8 cellular contexts compared by ENCODE assay signal in the genomic region with DNA sequence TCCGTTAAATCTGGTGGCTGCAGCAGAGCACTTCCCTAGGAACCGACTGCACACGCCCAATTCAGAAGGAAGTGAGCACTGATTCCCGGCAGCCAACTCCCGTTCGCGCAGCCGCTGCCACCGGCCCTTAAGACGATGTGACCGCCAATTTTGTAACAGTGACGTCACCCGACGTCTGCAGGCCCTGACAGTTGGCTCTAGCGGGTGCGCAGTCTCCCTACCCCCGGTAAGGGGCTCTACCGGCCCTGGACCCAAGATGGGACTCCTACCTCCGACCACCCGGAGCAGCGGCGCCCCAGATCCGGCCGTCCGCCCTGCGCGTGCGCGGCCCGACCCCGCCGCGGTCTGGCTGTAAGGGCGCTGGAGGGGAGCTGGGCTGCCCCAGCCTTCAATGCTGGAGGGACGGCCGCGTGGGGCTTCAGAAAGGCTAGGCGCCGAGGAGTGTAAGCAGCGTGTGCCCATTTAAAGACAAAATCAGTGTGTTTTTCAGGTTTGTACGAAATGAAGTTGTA. TPM values are rescaled to one million over a fixed set of nuclear protein-coding genes. Genes with fewer than 3 reads are reported as not detected.
DNase-seq lines count a peak whose midpoint lies in the region; ATAC-seq and TF ChIP-seq lines count a peak whose summit lies in the region.

No MANE protein-coding gene starts in this region.

- peak overlapping the region; percentile 41 for H3K4me3 ChIP-seq in SJCRH30
- H3K4me3 ChIP-seq in neutrophil (ENCODE audit: low read depth in 1 of 2, low read length in 1 of 2): peak overlapping the region; percentile 68 to 74

- no peaks in the 10 kb centered on the region for H3K9me3 Mint-ChIP-seq in activated naive CD4-positive, alpha-beta T cell treated with anti-CD3 and anti-CD28 coated beads, Interleukin-2, amount 50 U/mL, for 72 hours

- peaks cover 9% of the 10 kb centered on the region for H3K4me1 ChIP-seq in SJCRH30
- peaks cover 49 to 55% of the 10 kb centered on the region in 2 experiments for H3K4me1 ChIP-seq in neutrophil (ENCODE audit: control insufficient read depth in 1 of 2, insufficient read depth in 1 of 2, low read depth in 1 of 2, low read length in 1 of 2)

- H3K36me3 Mint-ChIP-seq in activated naive CD4-positive, alpha-beta T cell treated with anti-CD3 and anti-CD28 coated beads, Interleukin-2, amount 50 U/mL, for 72 hours: peaks cover 10 to 14% of the 10 kb centered on the region in 2 donors

- H3K27me3 ChIP-seq in SJCRH30: no peaks in the 10 kb centered on the region
- no peaks in the 10 kb centered on the region for H3K27me3 ChIP-seq in neutrophil

- H3K9me3 ChIP-seq in SJCRH30 (replicated peaks) (no peaks in the 10 kb centered on the region), neutrophil (no peaks in the 10 kb centered on the region)

- H3K27ac ChIP-seq in SJCRH30: no peak overlapping the region
- H3K27ac ChIP-seq in neutrophil: peak overlapping the region; percentile 71
- peak overlapping the region; percentile 58 for H3K27ac ChIP-seq in temporal lobe (ENCODE audit: low read depth, low read length)

- TF ChIP-seq CTCF in neutrophil (IDR thresholded peaks at IDR 0.05): no peak

- ATAC-seq in GM21717 (IDR thresholded peaks at IDR 0.05; ENCODE audit: unreplicated experiment): peak; percentile 57
- peak; percentile 70 to 87 for ATAC-seq in activated naive CD4-positive, alpha-beta T cell treated with anti-CD3 and anti-CD28 coated beads, Interleukin-2, amount 50 U/mL, for 72 hours

- DNase-seq in DMS79 (lab: John Stamatoyannopoulos, UW): peak; percentile 92
- DNase-seq in LoVo (ENCODE audit: low spot score): peak; percentile 82
- peak; percentile 38 to 44 for DNase-seq in SJCRH30
- DNase-seq in activated naive CD4-positive, alpha-beta T cell treated with anti-CD3 and anti-CD28 coated beads, Interleukin-2, amount 50 U/mL, for 72 hours (ENCODE audit: low spot score in 2 of 2): peak; percentile 53 to 76
- peak; percentile 76 for DNase-seq in globus pallidus (ENCODE audit: low spot score)

- H3K27ac Mint-ChIP-seq in activated naive CD4-positive, alpha-beta T cell treated with anti-CD3 and anti-CD28 coated beads, Interleukin-2, amount 50 U/mL, for 72 hours: peak overlapping the region; percentile 44 to 75

- peaks cover 32% of the 10 kb centered on the region for H3K36me3 ChIP-seq in SJCRH30
- H3K36me3 ChIP-seq in neutrophil: peaks cover 41% of the 10 kb centered on the region

RNA-seq across cellular contexts. Expression of a gene that starts 19.1 kb away (rescaled TPM):
- total RNA-seq in SJCRH30 (2014; rRNA removed; shearing (Covaris generic)): 239 and 246 TPM in 2 replicates
- total RNA-seq in activated naive CD4-positive, alpha-beta T cell treated with anti-CD3 and anti-CD28 coated beads, Interleukin-2, amount 50 U/mL, for 72 hours: 100 to 1,000 TPM; 134 to 139 TPM
- total RNA-seq in temporal lobe: 232 TPM

RNA-seq across cellular contexts. Expression of a gene that starts 32.3 kb away (rescaled TPM):
- total RNA-seq in SJCRH30 (2014; rRNA removed; shearing (Covaris generic)): 30.0 and 30.4 TPM in 2 replicates
- total RNA-seq in activated naive CD4-positive, alpha-beta T cell treated with anti-CD3 and anti-CD28 coated beads, Interleukin-2, amount 50 U/mL, for 72 hours: 10 to 100 TPM; 26.1 to 28.9 TPM
- 29.3 TPM for total RNA-seq in temporal lobe

RNA-seq across cellular contexts. Expression of a gene that starts 42.8 kb away (rescaled TPM):
- 32.0 and 32.3 TPM in 2 replicates for total RNA-seq in SJCRH30 (2014; rRNA removed; shearing (Covaris generic))
- 10 to 100 TPM; 50.7 to 53.9 TPM for total RNA-seq in activated naive CD4-positive, alpha-beta T cell treated with anti-CD3 and anti-CD28 coated beads, Interleukin-2, amount 50 U/mL, for 72 hours
- 21.4 TPM for total RNA-seq in temporal lobe

Comparison
In these comparisons a context has a peak if more than half of its experiments do, and no peak if none do; other contexts are left out.
1. DNase-seq: peak in every context shown above with its lines; median percentile 92 in DMS79; 82 in LoVo; 76 in globus pallidus; 64 in activated naive CD4-positive, alpha-beta T cell treated with anti-CD3 and anti-CD28 coated beads, Interleukin-2, amount 50 U/mL, for 72 hours; 41 in SJCRH30.